Comparison of ENCODE assay signal across 28 cellular contexts in the genomic region with DNA sequence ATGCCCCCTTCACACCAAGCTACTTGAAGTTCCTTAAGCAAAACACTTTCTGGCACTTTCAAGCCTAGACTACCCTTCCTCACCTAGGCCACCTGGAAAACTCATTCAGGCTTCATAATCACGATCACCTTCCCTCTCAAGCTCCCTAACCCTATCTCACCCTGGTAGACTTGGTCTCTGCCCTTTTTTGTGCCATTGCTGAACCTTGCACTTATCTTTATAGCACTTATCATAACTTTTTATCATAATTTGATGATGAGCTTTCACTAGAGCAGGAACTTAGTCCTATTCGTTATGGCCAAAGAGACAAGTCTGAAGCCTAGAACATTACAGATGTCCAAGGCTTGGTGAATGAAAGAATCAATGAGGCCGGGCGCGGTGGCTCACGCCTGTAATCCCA.
"Had no signal": no experiment of that assay in that cellular context is flagged by ENCODE, and none has a peak within 500 bp of the region (broad histone marks: within the 10 kb centered on the region; RNA-seq: fewer than 3 reads in every experiment).

No MANE protein-coding gene starts in this region.

- H3K36me3 ChIP-seq: brain microvascular endothelial cell, cardiac muscle cell, SJCRH30, WERI-Rb-1 had no signal

- H3K9me3 ChIP-seq: SJCRH30 had no signal

- H3K4me1 ChIP-seq: SJCRH30 had no signal

- DNase-seq: activated CD4-positive, alpha-beta memory T cell treated with anti-CD3 and anti-CD28 coated beads, Interleukin-2, amount 10 ng/mL, durations not matched to agents 7 days and 5 days; activated CD4-positive, alpha-beta T cell treated with anti-CD3 and anti-CD28 coated beads for 1 hour; activated CD4-positive, alpha-beta T cell treated with anti-CD3 and anti-CD28 coated beads for 48 hours; activated CD4-positive, CD25-positive, alpha-beta regulatory T cell; activated gamma-delta T cell treated with Interleukin-2 at 50 U/mL for 16 hours; activated naive CD4-positive, alpha-beta T cell treated with anti-CD3 and anti-CD28 coated beads, Interleukin-2, amount 10 ng/mL, durations not matched to agents 7 days and 5 days; activated naive CD8-positive, alpha-beta T cell treated with anti-CD3 and anti-CD28 coated beads for 36 hours; activated T-cell treated with anti-CD3 and anti-CD28 coated beads, Interleukin-2, amount 50 U/mL, for 24 hours; amniotic stem cell; aorta; brain microvascular endothelial cell; Kasumi-1; KBM-7; MM.1S; MV-4-11; NCI-H1092; NCI-H1436 treated with DMSO at 0.1 percent for 48 hours; NCI-H1694 treated with DMSO at 0.1 percent for 48 hours; NCI-H2029; NCI-H345; NCI-H524 treated with DMSO at 0.1 percent for 48 hours; SHP77; SJCRH30; T1000; WERI-Rb-1 had no signal

- H3K27ac Mint-ChIP-seq: activated CD4-positive, alpha-beta memory T cell treated with anti-CD3 and anti-CD28 coated beads, Interleukin-2, amount 10 ng/mL, durations not matched to agents 7 days and 5 days; activated naive CD4-positive, alpha-beta T cell treated with anti-CD3 and anti-CD28 coated beads, Interleukin-2, amount 10 ng/mL, durations not matched to agents 7 days and 5 days; activated naive CD8-positive, alpha-beta T cell treated with anti-CD3 and anti-CD28 coated beads for 36 hours; activated T-cell treated with anti-CD3 and anti-CD28 coated beads, Interleukin-2, amount 50 U/mL, for 24 hours had no signal

- H3K4me3 ChIP-seq: cardiac muscle cell, SJCRH30, SK-N-MC had no signal

- H3K9me3 Mint-ChIP-seq: activated CD4-positive, alpha-beta memory T cell treated with anti-CD3 and anti-CD28 coated beads, Interleukin-2, amount 10 ng/mL, durations not matched to agents 7 days and 5 days; activated naive CD4-positive, alpha-beta T cell treated with anti-CD3 and anti-CD28 coated beads, Interleukin-2, amount 10 ng/mL, durations not matched to agents 7 days and 5 days; activated naive CD8-positive, alpha-beta T cell treated with anti-CD3 and anti-CD28 coated beads for 36 hours; activated T-cell treated with anti-CD3 and anti-CD28 coated beads, Interleukin-2, amount 50 U/mL, for 24 hours had no signal

- H3K27me3 ChIP-seq: brain microvascular endothelial cell, cardiac muscle cell, SJCRH30 had no signal

- H3K4me3 Mint-ChIP-seq: activated CD4-positive, alpha-beta memory T cell treated with anti-CD3 and anti-CD28 coated beads, Interleukin-2, amount 10 ng/mL, durations not matched to agents 7 days and 5 days; activated naive CD4-positive, alpha-beta T cell treated with anti-CD3 and anti-CD28 coated beads, Interleukin-2, amount 10 ng/mL, durations not matched to agents 7 days and 5 days; activated naive CD8-positive, alpha-beta T cell treated with anti-CD3 and anti-CD28 coated beads for 36 hours; activated T-cell treated with anti-CD3 and anti-CD28 coated beads, Interleukin-2, amount 50 U/mL, for 24 hours had no signal

- H3K27me3 Mint-ChIP-seq: activated CD4-positive, alpha-beta memory T cell treated with anti-CD3 and anti-CD28 coated beads, Interleukin-2, amount 10 ng/mL, durations not matched to agents 7 days and 5 days; activated naive CD4-positive, alpha-beta T cell treated with anti-CD3 and anti-CD28 coated beads, Interleukin-2, amount 10 ng/mL, durations not matched to agents 7 days and 5 days; activated naive CD8-positive, alpha-beta T cell treated with anti-CD3 and anti-CD28 coated beads for 36 hours; activated T-cell treated with anti-CD3 and anti-CD28 coated beads, Interleukin-2, amount 50 U/mL, for 24 hours had no signal

- H3K27ac ChIP-seq: brain microvascular endothelial cell, cardiac muscle cell, SJCRH30, SK-N-MC, WERI-Rb-1 had no signal

- ATAC-seq: Panc1 had no signal

- H3K36me3 Mint-ChIP-seq: activated naive CD4-positive, alpha-beta T cell treated with anti-CD3 and anti-CD28 coated beads, Interleukin-2, amount 10 ng/mL, durations not matched to agents 7 days and 5 days had no signal
